8 cellular contexts compared by ENCODE assay signal in the genomic region with DNA sequence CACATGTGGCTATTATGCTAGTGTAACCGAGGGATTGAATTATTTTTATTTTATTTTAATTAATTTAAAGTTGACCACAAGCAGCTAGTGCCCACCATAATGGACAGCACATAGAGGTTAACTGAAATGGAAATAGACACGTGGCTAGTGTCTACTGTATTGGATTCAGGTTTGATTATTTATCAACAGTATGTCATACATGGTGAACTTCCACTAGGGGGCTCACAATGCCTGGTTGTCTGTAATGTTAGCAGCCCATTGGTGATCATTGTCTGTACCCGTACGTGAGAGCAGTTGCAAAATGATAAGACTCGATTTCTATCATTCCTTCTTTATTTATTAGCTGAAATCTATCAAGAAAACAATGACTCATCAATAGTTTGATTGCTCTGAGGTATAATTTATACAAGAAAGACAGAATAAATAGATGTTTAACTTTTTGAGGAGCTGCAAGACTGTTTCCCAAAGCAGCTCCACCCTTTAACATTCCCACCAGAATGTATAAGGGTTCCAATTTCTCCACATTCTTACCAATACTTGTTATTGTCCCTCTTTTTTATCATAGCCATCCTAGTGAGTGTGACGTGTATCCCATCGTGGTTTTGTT.
DNase-seq lines count a peak whose midpoint lies in the region; ATAC-seq and TF ChIP-seq lines count a peak whose summit lies in the region.

No MANE protein-coding gene starts in this region.

- peak; percentile 80 for TF ChIP-seq CTCF in AG09319 (IDR thresholded peaks at IDR 0.05; ENCODE audit: low read depth, low read length)
- peak; percentile 94 for TF ChIP-seq CTCF in chondrocyte (IDR thresholded peaks at IDR 0.05)

- H3K27ac Mint-ChIP-seq in chondrocyte (ENCODE audit: unreplicated experiment), result no peak overlapping the region

- ATAC-seq in GM18505 (IDR thresholded peaks at IDR 0.05; ENCODE audit: unreplicated experiment), result peak; percentile 77
- ATAC-seq in HG02884 (IDR thresholded peaks at IDR 0.05; ENCODE audit: unreplicated experiment), result peak; percentile 89
- peak; percentile 99 for ATAC-seq in left lobe of liver

- peaks cover 12% of the 10 kb centered on the region for H3K4me1 Mint-ChIP-seq in chondrocyte (ENCODE audit: low read depth)

- H3K36me3 Mint-ChIP-seq in chondrocyte (ENCODE audit: low read depth), result no peaks in the 10 kb centered on the region

- DNase-seq in AG09319 (ENCODE audit: extremely low read depth, low read depth) (peak; percentile 42), NCI-H1930 (lab: John Stamatoyannopoulos, UW) (peak; percentile 73 to 79), T-helper 22 cell (ENCODE audit: low read depth) (peak; percentile 2), chondrocyte (ENCODE audit: low spot score) (no peak), left lobe of liver (ENCODE audit: low spot score) (no peak)
- DNase-seq in stimulated activated CD8-positive, alpha-beta memory T cell treated with anti-CD3 and anti-CD28 coated beads, Interleukin-15, amount 100 ng/mL, for 1 hour (ENCODE audit: low read depth), result peak; percentile 12

- no peak for TF ChIP-seq POLR2A in GM18505 (IDR thresholded peaks at IDR 0.05; ENCODE audit: borderline replicate concordance, extremely low read depth, insufficient read depth, insufficient read length)

- H3K4me3 Mint-ChIP-seq in chondrocyte (ENCODE audit: unreplicated experiment), result no peak overlapping the region

- H3K27me3 Mint-ChIP-seq in chondrocyte (ENCODE audit: low read depth), result no peaks in the 10 kb centered on the region

- H3K9me3 Mint-ChIP-seq in chondrocyte (ENCODE audit: low read depth), result no peaks in the 10 kb centered on the region

Comparison
In these comparisons a context has a peak if more than half of its experiments do, and no peak if none do; other contexts are left out.
1. DNase-seq: peak in AG09319 (single experiment), NCI-H1930 (2 of 2), T-helper 22 cell (single experiment) and stimulated activated CD8-positive, alpha-beta memory T cell treated with anti-CD3 and anti-CD28 coated beads, Interleukin-15, amount 100 ng/mL, for 1 hour (single experiment); none in chondrocyte (single experiment) and left lobe of liver (single experiment).
2. Peak in every context shown above with its lines, with median percentiles within 50 percentile points of each other: ATAC-seq.